28 cellular contexts compared by ENCODE assay signal in genomic region chr6:73505142-73505541, GRCh38.
"Had no signal": no experiment of that assay in that cellular context is flagged by ENCODE, and none has a peak within 500 bp of the region (broad histone marks: within the 10 kb centered on the region; RNA-seq: fewer than 3 reads in every experiment).

No MANE protein-coding gene starts in this region.

- H3K9me3 ChIP-seq: colonic mucosa, esophagus muscularis mucosa, esophagus squamous epithelium, gastrocnemius medialis, gastroesophageal sphincter had no signal

- H3K4me3 ChIP-seq: colonic mucosa, coronary artery, dorsolateral prefrontal cortex, esophagus muscularis mucosa, esophagus squamous epithelium, gastrocnemius medialis, gastroesophageal sphincter, heart left ventricle, heart right ventricle had no signal

- H3K27me3 ChIP-seq: colonic mucosa, dorsolateral prefrontal cortex, esophagus muscularis mucosa, esophagus squamous epithelium, foreskin keratinocyte, gastrocnemius medialis, gastroesophageal sphincter, heart left ventricle, heart right ventricle had no signal

- H3K27ac ChIP-seq: colonic mucosa, coronary artery, dorsolateral prefrontal cortex, epithelial cell of prostate, esophagus muscularis mucosa, esophagus squamous epithelium, foreskin keratinocyte, gastrocnemius medialis, gastroesophageal sphincter, heart left ventricle, heart right ventricle had no signal

- DNase-seq: colonic mucosa; cortex of kidney; dermis blood vessel endothelial cell; dorsolateral prefrontal cortex; effector CD4-positive, alpha-beta T cell; effector CD8-positive, alpha-beta T cell; effector memory CD4-positive, alpha-beta T cell; effector memory CD8-positive, alpha-beta T cell; endodermal cell; erythroblast; esophagus squamous epithelium; foreskin fibroblast; foreskin keratinocyte; foreskin melanocyte; gastrocnemius medialis; glutamatergic neuron; head of caudate nucleus; heart left ventricle; heart right ventricle had no signal

- H3K4me1 ChIP-seq: colonic mucosa, esophagus muscularis mucosa, esophagus squamous epithelium, foreskin keratinocyte, gastrocnemius medialis, gastroesophageal sphincter had no signal

- ATAC-seq: effector memory CD8-positive, alpha-beta T cell; esophagus mucosa; foreskin keratinocyte; gastrocnemius medialis; gastroesophageal sphincter; heart left ventricle; heart right ventricle had no signal

- FAIRE-seq: colon, endometrium, endothelial cell of umbilical vein, frontal cortex had no signal
